ENCODE assay signal across 36 cellular contexts in genomic region chr4:8863759-8864682, GRCh38. TPM values are rescaled to one million over a fixed set of nuclear protein-coding genes. Genes with fewer than 3 reads are reported as not detected.
"Had no signal": no experiment of that assay in that cellular context is flagged by ENCODE, and none has a peak within 500 bp of the region (broad histone marks: within the 10 kb centered on the region; RNA-seq: fewer than 3 reads in every experiment).

No MANE protein-coding gene starts in this region.

- H3K9me3 Mint-ChIP-seq: activated CD4-positive, alpha-beta T cell treated with anti-CD3 and anti-CD28 coated beads, Interleukin-2, amount 10 ng/mL, durations not matched to agents 24 days and 14 days; activated CD8-positive, alpha-beta T cell treated with anti-CD3 and anti-CD28 coated beads for 36 hours; activated naive CD8-positive, alpha-beta T cell treated with anti-CD3 and anti-CD28 coated beads for 36 hours; activated T-cell treated with anti-CD3 and anti-CD28 coated beads, Interleukin-2, amount 50 U/mL, for 72 hours; activated T-helper 17 cell treated with anti-CD3 and anti-CD28 coated beads, Interleukin-2, amount 50 U/mL, for 72 hours; T-cell had no signal

- H3K9me3 ChIP-seq: Peyer's patch had no signal

- H3K27ac Mint-ChIP-seq: activated CD4-positive, alpha-beta T cell treated with anti-CD3 and anti-CD28 coated beads, Interleukin-2, amount 10 ng/mL, durations not matched to agents 24 days and 14 days; activated CD8-positive, alpha-beta T cell treated with anti-CD3 and anti-CD28 coated beads for 36 hours; activated naive CD8-positive, alpha-beta T cell treated with anti-CD3 and anti-CD28 coated beads for 36 hours; activated T-cell treated with anti-CD3 and anti-CD28 coated beads, Interleukin-2, amount 50 U/mL, for 72 hours; activated T-helper 17 cell treated with anti-CD3 and anti-CD28 coated beads, Interleukin-2, amount 50 U/mL, for 72 hours; T-cell; T-helper 17 cell had no signal

- H3K4me3 ChIP-seq: Peyer's patch had no signal

- ATAC-seq: activated CD8-positive, alpha-beta T cell treated with anti-CD3 and anti-CD28 coated beads for 36 hours; activated T-cell treated with anti-CD3 and anti-CD28 coated beads, Interleukin-2, amount 50 U/mL, for 72 hours; activated T-helper 17 cell treated with anti-CD3 and anti-CD28 coated beads, Interleukin-2, amount 50 U/mL, for 72 hours; PC-3; SK-N-SH treated with all-trans-retinoic acid at 6 μM for 48 hours; T-cell; T-helper 17 cell had no signal

- H3K9ac ChIP-seq: KMS-11 had no signal

- H3K4me2 ChIP-seq: KMS-11 had no signal

- H3K4me3 Mint-ChIP-seq: activated CD4-positive, alpha-beta T cell treated with anti-CD3 and anti-CD28 coated beads, Interleukin-2, amount 10 ng/mL, durations not matched to agents 24 days and 14 days; activated CD8-positive, alpha-beta T cell treated with anti-CD3 and anti-CD28 coated beads for 36 hours; activated naive CD8-positive, alpha-beta T cell treated with anti-CD3 and anti-CD28 coated beads for 36 hours; activated T-cell treated with anti-CD3 and anti-CD28 coated beads, Interleukin-2, amount 50 U/mL, for 72 hours; activated T-helper 17 cell treated with anti-CD3 and anti-CD28 coated beads, Interleukin-2, amount 50 U/mL, for 72 hours; T-cell; T-helper 17 cell had no signal

- DNase-seq: activated CD4-positive, alpha-beta T cell treated with anti-CD3 and anti-CD28 coated beads, Interleukin-2, amount 10 ng/mL, durations not matched to agents 24 days and 14 days; activated CD4-positive, alpha-beta T cell treated with anti-CD3 and anti-CD28 coated beads, Interleukin-2, amount 50 U/mL, for 4 hours; activated CD4-positive, CD25-positive, alpha-beta regulatory T cell; activated CD8-positive, alpha-beta T cell treated with anti-CD3 and anti-CD28 coated beads for 36 hours; activated effector memory CD4-positive, alpha-beta T cell treated with anti-CD3 and anti-CD28 coated beads, Interleukin-2, amount 50 U/mL, for 16 hours; activated naive CD4-positive, alpha-beta T cell; activated naive CD4-positive, alpha-beta T cell treated with anti-CD3 and anti-CD28 coated beads, Interleukin-2, amount 50 U/mL, for 16 hours; activated naive CD8-positive, alpha-beta T cell treated with anti-CD3 and anti-CD28 coated beads for 36 hours; activated T-cell treated with anti-CD3 and anti-CD28 coated beads, Interleukin-2, amount 50 U/mL, for 1 hour; activated T-cell treated with anti-CD3 and anti-CD28 coated beads, Interleukin-2, amount 50 U/mL, for 72 hours; amniotic stem cell; aorta; brain microvascular endothelial cell; central memory CD4-positive, alpha-beta T cell; MM.1S; MV-4-11; NCI-H1092; NCI-H1436 treated with DMSO at 0.1 percent for 48 hours; NCI-H1694 treated with DMSO at 0.1 percent for 48 hours; NCI-H345; NCI-H510A; NCI-H526; NCI-H748 treated with DMSO at 0.1 percent for 48 hours; NK-92 treated with Interleukin-12 subunit alpha and Interleukin-12 subunit beta, amount 100 ng/mL, for 24 hours; PC-3; Peyer's patch; RPMI8226; SIG-M5; T-cell; T-helper 17 cell; WERI-Rb-1 had no signal

- H3K4me1 Mint-ChIP-seq: activated T-helper 17 cell treated with anti-CD3 and anti-CD28 coated beads, Interleukin-2, amount 50 U/mL, for 72 hours had no signal

- H3K36me3 ChIP-seq: brain microvascular endothelial cell, Peyer's patch had no signal

- H3K36me3 Mint-ChIP-seq: activated naive CD8-positive, alpha-beta T cell treated with anti-CD3 and anti-CD28 coated beads for 36 hours; T-cell had no signal

- H3K27ac ChIP-seq: brain microvascular endothelial cell, KMS-11, Peyer's patch, WERI-Rb-1 had no signal

RNA-seq across cellular contexts. Expression of gene HMX1, which starts 7.6 kb away (rescaled TPM):
- total RNA-seq: activated CD4-positive, alpha-beta T cell treated with anti-CD3 and anti-CD28 coated beads, Interleukin-2, amount 10 ng/mL, durations not matched to agents 24 days and 14 days; activated CD8-positive, alpha-beta memory T cell treated with anti-CD3 and anti-CD28 coated beads for 36 hours; activated CD8-positive, alpha-beta T cell treated with anti-CD3 and anti-CD28 coated beads for 36 hours; activated naive CD8-positive, alpha-beta T cell treated with anti-CD3 and anti-CD28 coated beads for 36 hours; activated T-cell treated with anti-CD3 and anti-CD28 coated beads, Interleukin-2, amount 50 U/mL, for 72 hours; activated T-helper 17 cell treated with anti-CD3 and anti-CD28 coated beads, Interleukin-2, amount 50 U/mL, for 72 hours; aorta; LHCN-M2; PC-3; Peyer's patch; T-cell; T-helper 17 cell had no signal
- polyA plus RNA-seq: aorta had no signal
